13 cellular contexts compared by ENCODE assay signal in genomic region chr1:19163261-19163660, GRCh38. TPM values are rescaled to one million over a fixed set of nuclear protein-coding genes. Genes with fewer than 3 reads are reported as not detected.
DNase-seq lines count a peak whose midpoint lies in the region; FAIRE-seq and TF ChIP-seq lines count a peak whose summit lies in the region.
"Had no signal": no experiment of that assay in that cellular context is flagged by ENCODE, and none has a peak within 500 bp of the region (broad histone marks: within the 10 kb centered on the region; RNA-seq: fewer than 3 reads in every experiment).

No MANE protein-coding gene starts in this region.

- no peaks in the 10 kb centered on the region for H3K9me3 Mint-ChIP-seq in osteocyte (ENCODE audit: unreplicated experiment)

- no peak for TF ChIP-seq EP300 in esophagus muscularis mucosa (IDR thresholded peaks at IDR 0.05)

- no peaks in the 10 kb centered on the region for H3K27me3 ChIP-seq in esophagus muscularis mucosa

- no peak overlapping the region for H3K4me3 Mint-ChIP-seq in osteocyte (ENCODE audit: unreplicated experiment)

- H3K4me3 ChIP-seq in esophagus muscularis mucosa, result no peak overlapping the region
- H3K4me3 ChIP-seq: psoas muscle had no signal

- intact Hi-C loops in esophagus muscularis mucosa (cut with DNase I), result no loop called here

- H3K36me3 ChIP-seq in esophagus muscularis mucosa, result peaks cover 85 to 100% (median 100%) of the 10 kb centered on the region in 4 donors

- FAIRE-seq in GM19239 (lab: Jason Lieb, UNC), result no peak
- FAIRE-seq: bronchial epithelial cell, GM12892 had no signal

- TF ChIP-seq CTCF in esophagus muscularis mucosa (IDR thresholded peaks at IDR 0.05), result no peak
- no peak for TF ChIP-seq CTCF in osteocyte (IDR thresholded peaks at IDR 0.05)

- peak; percentile 48 for DNase-seq in Ammon's horn (ENCODE audit: low spot score)
- peak; percentile 57 for DNase-seq in NCI-H226
- DNase-seq in esophagus muscularis mucosa (ENCODE audit: extremely low spot score), result no peak
- DNase-seq in osteocyte (ENCODE audit: extremely low spot score, unreplicated experiment), result no peak
- DNase-seq in cerebellum (ENCODE audit: low spot score), result no peak
- no peak for DNase-seq in GM19239 (ENCODE audit: insufficient read length, low spot score)
- no peak for DNase-seq in NCI-H2107 (lab: John Stamatoyannopoulos, UW)
- DNase-seq in AML-193 (lab: John Stamatoyannopoulos, UW), result no peak
- DNase-seq: activated CD8-positive, alpha-beta memory T cell treated with anti-CD3 and anti-CD28 coated beads, Interleukin-2, amount 50 U/mL, for 4 hours; Calu3; psoas muscle had no signal

- H3K36me3 Mint-ChIP-seq in osteocyte (ENCODE audit: unreplicated experiment), result peaks cover 84% of the 10 kb centered on the region

- 36% methylated on average over 1 of the region's 1 CpG for WGBS in esophagus muscularis mucosa

- H3K27me3 Mint-ChIP-seq in osteocyte (ENCODE audit: unreplicated experiment), result no peaks in the 10 kb centered on the region

- H3K27ac Mint-ChIP-seq in osteocyte (ENCODE audit: unreplicated experiment), result peak overlapping the region; percentile 58

- peaks cover 20% of the 10 kb centered on the region for H3K4me1 Mint-ChIP-seq in osteocyte (ENCODE audit: unreplicated experiment)

- H3K9me3 ChIP-seq in esophagus muscularis mucosa, result no peaks in the 10 kb centered on the region
- H3K9me3 ChIP-seq: psoas muscle had no signal

- peaks cover 0 to 18% (median 14%) of the 10 kb centered on the region in 4 donors for H3K4me1 ChIP-seq in esophagus muscularis mucosa
- H3K4me1 ChIP-seq: psoas muscle had no signal

- peak overlapping the region; percentile 21 to 63 (median 45) for H3K27ac ChIP-seq in esophagus muscularis mucosa (replicated peaks in 1 of 4)
- H3K27ac ChIP-seq: psoas muscle had no signal

- TF ChIP-seq POLR2A in esophagus muscularis mucosa (IDR thresholded peaks at IDR 0.05; ENCODE audit: low read depth), result no peak

RNA-seq across cellular contexts. Expression of gene UBR4, which starts 46.8 kb away (rescaled TPM):
- 100 to 1,000 TPM; 132 to 268 (median 170) TPM for total RNA-seq in esophagus muscularis mucosa
- 161 and 175 TPM in 2 replicates for total RNA-seq in osteocyte
- total RNA-seq in cerebellum, result 117 TPM

Comparison
In these comparisons a context has a peak if more than half of its experiments do, and no peak if none do; other contexts are left out.
1. DNase-seq: peak in Ammon's horn (single experiment) and NCI-H226 (single experiment); none in esophagus muscularis mucosa (single experiment), osteocyte (single experiment), cerebellum (single experiment), GM19239 (single experiment), NCI-H2107 (single experiment) and AML-193 (0 of 2).